In genomic region chr17:47698749-47699535, GRCh38 we compare ENCODE assay signal across 1 cellular context.
TF ChIP-seq lines count a peak whose summit lies in the region.

No MANE protein-coding gene starts in this region.

TF ChIP-seq in HCT116, 20 proteins besides CTCF, POLR2A, EP300 and RAD21:
- TF ChIP-seq REST (IDR thresholded peaks at IDR 0.05; ENCODE audit: low read depth) (no peak), TCF7L2 (IDR thresholded peaks at IDR 0.05; ENCODE audit: borderline replicate concordance, extremely low read depth, insufficient read depth, insufficient read length) (no peak), CBX3 (IDR thresholded peaks at IDR 0.05; ENCODE audit: low read depth) (no peak), SRF (IDR thresholded peaks at IDR 0.05; ENCODE audit: low read depth) (no peak), ZFX (IDR thresholded peaks at IDR 0.05) (no peak), MAX (IDR thresholded peaks at IDR 0.05) (no peak), EZH2phosphoT487 (IDR thresholded peaks at IDR 0.05; ENCODE audit: borderline replicate concordance) (no peak), SP1 (IDR thresholded peaks at IDR 0.05; ENCODE audit: low read depth) (no peak), ZNF274 (IDR thresholded peaks at IDR 0.05; ENCODE audit: low read depth, low read length) (no peak), ATF3 (IDR thresholded peaks at IDR 0.05) (no peak), ELF1 (IDR thresholded peaks at IDR 0.05; ENCODE audit: borderline replicate concordance, low read depth) (no peak), ZBTB33 (IDR thresholded peaks at IDR 0.05; ENCODE audit: extremely low read depth, insufficient replicate concordance, low read length) (no peak), POLR2AphosphoS5 (IDR thresholded peaks at IDR 0.05; ENCODE audit: low read depth, low read length) (no peak), FOSL1 (IDR thresholded peaks at IDR 0.05; ENCODE audit: low read depth) (no peak), SIN3A (IDR thresholded peaks at IDR 0.05; ENCODE audit: low read depth) (no peak), CEBPB (IDR thresholded peaks at IDR 0.05; ENCODE audit: low read depth) (no peak), YY1 (IDR thresholded peaks at IDR 0.05; ENCODE audit: extremely low read depth, insufficient replicate concordance, low read depth, low read length) (no peak)
